In the genomic region with DNA sequence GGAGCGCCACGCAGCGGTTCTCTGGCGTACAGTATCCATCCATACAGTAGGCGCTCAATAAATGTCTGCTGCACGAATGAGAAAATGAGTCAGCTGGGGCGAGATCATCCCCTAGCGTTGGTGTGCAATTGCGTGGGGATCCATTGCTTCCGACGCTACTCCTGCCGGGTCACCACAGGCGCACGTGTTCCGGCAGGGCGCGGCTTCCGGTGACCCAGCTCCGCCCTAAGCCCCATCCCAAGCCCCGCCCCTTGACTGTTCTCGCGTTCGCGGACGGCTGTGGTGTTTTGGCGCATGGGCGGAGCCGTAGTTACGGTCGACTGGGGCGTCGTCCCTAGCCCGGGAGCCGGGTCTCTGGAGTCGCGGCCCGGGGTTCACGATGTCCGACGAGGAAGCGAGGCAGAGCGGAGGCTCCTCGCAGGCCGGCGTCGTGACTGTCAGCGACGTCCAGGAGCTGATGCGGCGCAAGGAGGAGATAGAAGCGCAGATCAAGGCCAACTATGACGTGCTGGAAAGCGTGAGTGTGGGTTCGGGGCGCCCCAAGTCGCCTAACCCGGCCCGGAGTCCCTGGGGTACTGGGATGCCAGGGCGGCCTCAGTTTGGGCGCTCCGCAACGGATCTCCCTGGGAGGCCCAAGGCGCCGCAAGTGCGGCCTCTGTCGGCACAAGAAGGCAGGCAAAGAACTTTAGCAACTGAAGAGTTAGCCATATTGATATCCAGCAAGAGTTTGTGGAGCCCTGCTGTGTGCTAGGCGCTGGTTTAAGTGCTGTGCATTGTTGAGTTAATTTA, we compare ENCODE assay signal across 8 cellular contexts. TPM values are rescaled to one million over a fixed set of nuclear protein-coding genes. Genes with fewer than 3 reads are reported as not detected.
A peak's percentile ranks its signal among the peaks of the same experiment; 100 is the strongest.
DNase-seq lines count a peak whose midpoint lies in the region; ATAC-seq and TF ChIP-seq lines count a peak whose summit lies in the region.

TSS of gene PSMD9 (plus strand) at position 313 of the 789 bp plus-strand sequence. CDS start at position 380, 67 bp downstream.

- peak within 1 kb of the TSS; percentile 77 to 99 (median 92) for H3K27ac ChIP-seq in adrenal gland
- H3K27ac ChIP-seq in heart left ventricle: peak within 1 kb of the TSS; percentile 87 to 98 (median 94)
- peak within 1 kb of the TSS; percentile 91 to 96 (median 94) for H3K27ac ChIP-seq in upper lobe of left lung

- DNase-seq in GM13976 (ENCODE audit: low spot score): peak; percentile 99
- peak; percentile 97 for DNase-seq in NCI-H146 (lab: John Stamatoyannopoulos, UW)
- DNase-seq in T-helper 1 cell: peak; percentile 96 to 98 (median 97)
- DNase-seq in adrenal gland: peak; percentile 98
- peak; percentile 98 to 99 (median 98) for DNase-seq in heart left ventricle
- peak; percentile 96 to 100 (median 98) for DNase-seq in posterior cingulate gyrus
- peak; percentile 98 for DNase-seq in upper lobe of left lung

- 0% methylated on average over 12 to 67 of the region's 67 CpGs for WGBS in adrenal gland, 4 donors
- whole genome bisulfite sequencing in heart left ventricle, 4 donors: 0 to 1% (median 1%) methylated on average over 32 to 67 of the region's 67 CpGs
- 0 to 1% methylated on average over 19 to 41 of the region's 67 CpGs for WGBS in upper lobe of left lung, 2 donors

- TF ChIP-seq POLR2A in adrenal gland (IDR thresholded peaks at IDR 0.05): peak; percentile 77 to 89
- peak in 1 of 2 donors; percentile 73 for TF ChIP-seq POLR2A in heart left ventricle (IDR thresholded peaks at IDR 0.05)
- TF ChIP-seq POLR2A in upper lobe of left lung (IDR thresholded peaks at IDR 0.05): peak in 3 of 4 donors; percentile 28 to 87 (median 82)

- ATAC-seq in HG02870 (IDR thresholded peaks at IDR 0.05; ENCODE audit: unreplicated experiment): peak; percentile 90
- ATAC-seq in heart left ventricle: peak; percentile 99 to 100 (median 99)
- ATAC-seq in upper lobe of left lung (ENCODE audit: low FRiP score in 2 of 2): peak; percentile 99 to 100

- H3K27me3 ChIP-seq in adrenal gland (no peaks in the 10 kb centered on the region), heart left ventricle (no peaks in the 10 kb centered on the region), upper lobe of left lung (no peaks in the 10 kb centered on the region)

- peak within 1 kb of the TSS; percentile 31 to 64 (median 50) for H3K4me3 ChIP-seq in adrenal gland
- H3K4me3 ChIP-seq in heart left ventricle: peak within 1 kb of the TSS; percentile 52 to 94 (median 84)
- H3K4me3 ChIP-seq in upper lobe of left lung: peak within 1 kb of the TSS; percentile 60 to 76 (median 72)

- in situ Hi-C loops in GM13976 (cut with MboI; ENCODE audit: low sequenced_read_pairs, unreplicated experiment): no loop called here

- intact Hi-C loops in adrenal gland (cut with DNase I) (loop anchor here (5.0 to 10.0 kb wide), 3 partner anchors 74 to 194 kb away; no protein-coding TSS in a partner anchor), heart left ventricle (cut with DNase I) (loop anchor here (1.0 to 10.0 kb wide), 12 partner anchors 46 to 201 kb away; partner anchors contain the start of gene TMEM120B (in 2 of the 10)), posterior cingulate gyrus (cut with DNase I) (loop anchor here (2.0 to 5.0 kb wide), 2 partner anchors 94 to 191 kb away; no protein-coding TSS in a partner anchor)

- TF ChIP-seq EP300 in upper lobe of left lung (IDR thresholded peaks at IDR 0.05): peak in 1 of 4 donors; percentile 76

- H3K9me3 ChIP-seq in adrenal gland (replicated peaks in 1 of 3) (no peaks in the 10 kb centered on the region), heart left ventricle (no peaks in the 10 kb centered on the region), upper lobe of left lung (no peaks in the 10 kb centered on the region)

- H3K36me3 ChIP-seq in adrenal gland (replicated peaks in 1 of 2) (peaks cover 0 to 4% of the 10 kb centered on the region in 2 donors), heart left ventricle (peaks cover 0 to 27% (median 5%) of the 10 kb centered on the region in 9 donors), upper lobe of left lung (peaks cover 0 to 9% (median 2%) of the 10 kb centered on the region in 4 donors)

- TF ChIP-seq CTCF in GM13976 (IDR thresholded peaks at IDR 0.05; ENCODE audit: borderline replicate concordance, control extremely low read depth, extremely low read depth, insufficient read depth, missing control alignments) (peak; percentile 59), adrenal gland (IDR thresholded peaks at IDR 0.05) (peak; percentile 46 to 72 (median 60)), heart left ventricle (IDR thresholded peaks at IDR 0.05) (peak; percentile 42 to 81 (median 62)), upper lobe of left lung (IDR thresholded peaks at IDR 0.05) (peak in 5 of 6 experiments; percentile 32 to 66 (median 59))

- peaks cover 19 to 38% of the 10 kb centered on the region in 2 donors for H3K4me1 ChIP-seq in adrenal gland (replicated peaks in 1 of 2)
- peaks cover 3 to 33% (median 17%) of the 10 kb centered on the region in 12 donors for H3K4me1 ChIP-seq in heart left ventricle
- peaks cover 20 to 35% (median 24%) of the 10 kb centered on the region in 4 donors for H3K4me1 ChIP-seq in upper lobe of left lung

RNA-seq across cellular contexts. Expression of gene PSMD9, which starts in this region (rescaled TPM):
- total RNA-seq in adrenal gland: 100 to 1,000 TPM in 1 of 8 donors, 10 to 100 TPM in 7; 45.3 to 145 (median 57.3) TPM
- 10 to 100 TPM; 31.4 to 32.7 (median 31.5) TPM for polyA plus RNA-seq in adrenal gland
- total RNA-seq in heart left ventricle: 10 to 100 TPM; 28.8 to 47.8 (median 37.9) TPM
- 100 to 1,000 TPM in 1 of 2 donors, 10 to 100 TPM in 1; 24.8 to 133 TPM for polyA plus RNA-seq in heart left ventricle
- total RNA-seq in upper lobe of left lung: 10 to 100 TPM; 28.1 to 59.1 (median 43.6) TPM

Comparison
In these comparisons a context has a peak if more than half of its experiments do, and no peak if none do; other contexts are left out.
1. Peak in every context shown above with its lines: DNase-seq, ATAC-seq, H3K4me3 ChIP-seq and H3K27ac ChIP-seq.